Comparison of ENCODE assay signal across 22 cellular contexts in genomic region chr11:96714689-96715088, GRCh38.
"Had no signal": no experiment of that assay in that cellular context is flagged by ENCODE, and none has a peak within 500 bp of the region (broad histone marks: within the 10 kb centered on the region; RNA-seq: fewer than 3 reads in every experiment).

No MANE protein-coding gene starts in this region.

- H3K4me3 ChIP-seq: MG63 had no signal

- DNase-seq: IMR-90, Karpas-422, KG1, MG63, NCI-H1092, NCI-H1105 treated with DMSO at 0.1 percent for 48 hours, NCI-H1417 treated with DMSO at 0.1 percent for 48 hours, NCI-H146, NCI-H1694 treated with DMSO at 0.1 percent for 48 hours, NCI-H1930, NCI-H2081, NCI-H2107, NCI-H2227 treated with DMSO at 0.1 percent for 48 hours, NCI-H446, NCI-H510A, NCI-H526, PC-3, SHP77, SW 1271, T-cell had no signal

- H3K27me3 ChIP-seq: MG63 had no signal

- H3K9me3 ChIP-seq: MG63 had no signal

- H3K27ac ChIP-seq: RWPE1 had no signal

- ATAC-seq: Panc1, PC-3, T-cell had no signal

- H3K36me3 ChIP-seq: MG63 had no signal
